In the genomic region with DNA sequence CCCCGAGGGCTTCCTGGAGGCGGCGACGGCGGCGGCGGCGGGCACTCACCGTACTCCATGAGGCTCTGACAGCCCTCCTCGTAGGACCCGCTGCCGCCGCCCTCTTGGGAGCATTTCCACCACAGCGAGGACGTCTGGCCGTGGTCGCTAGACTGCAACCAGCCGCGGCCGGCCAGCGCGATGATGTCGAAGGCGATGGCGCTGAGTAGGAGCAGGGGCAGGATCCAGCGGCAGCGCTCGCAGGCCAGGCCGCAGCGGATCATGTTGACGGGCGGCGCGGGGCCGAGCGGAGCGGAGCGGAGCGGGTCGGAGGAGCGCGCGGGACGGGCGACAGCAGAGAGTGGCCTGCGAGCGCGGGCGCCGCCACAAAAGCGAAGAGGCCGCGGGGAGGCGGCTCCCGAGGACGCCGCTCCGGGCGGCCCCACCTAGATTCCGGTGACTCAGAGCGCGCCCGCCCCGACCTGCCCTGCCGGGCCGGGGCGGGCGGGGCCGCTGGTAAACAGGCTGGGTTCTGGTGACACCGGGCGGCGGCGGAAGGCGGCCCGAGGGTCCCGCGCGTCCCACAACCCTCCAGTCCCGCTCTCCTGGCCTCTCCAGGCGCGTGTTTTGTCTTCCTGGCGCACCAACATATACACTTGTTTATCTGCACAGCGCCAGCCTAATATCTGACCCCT, we compare ENCODE assay signal across 8 cellular contexts. TPM values are rescaled to one million over a fixed set of nuclear protein-coding genes. Genes with fewer than 3 reads are reported as not detected.
DNase-seq lines count a peak whose midpoint lies in the region; ATAC-seq and TF ChIP-seq lines count a peak whose summit lies in the region.

PERP (minus strand) TSS at position 342 of the 674 bp plus-strand sequence; CDS start at position 263, 79 bp downstream.

- ATAC-seq in activated CD8-positive, alpha-beta memory T cell treated with anti-CD3 and anti-CD28 coated beads, Interleukin-2, amount 10 ng/mL, durations not matched to agents 7 days and 5 days = peak; percentile 97
- ATAC-seq in HG02840 (IDR thresholded peaks at IDR 0.05; ENCODE audit: low FRiP score, unreplicated experiment) = no peak

- peaks cover 19% of the 10 kb centered on the region for H3K27me3 Mint-ChIP-seq in activated CD8-positive, alpha-beta memory T cell treated with anti-CD3 and anti-CD28 coated beads, Interleukin-2, amount 10 ng/mL, durations not matched to agents 7 days and 5 days
- no peaks in the 10 kb centered on the region for H3K27me3 Mint-ChIP-seq in endodermal cell (ENCODE audit: insufficient read depth)
- H3K27me3 Mint-ChIP-seq in mesothelial cell of epicardium (ENCODE audit: low read depth) = peaks cover 4% of the 10 kb centered on the region

- 0 to 1% methylated on average over 19 to 83 of the region's 83 CpGs for WGBS in endodermal cell (ENCODE audit: insufficient coverage in 1 of 2, insufficient read length in 1 of 2), 2 experiments

- peaks cover 28% of the 10 kb centered on the region for H3K4me1 Mint-ChIP-seq in activated CD8-positive, alpha-beta memory T cell treated with anti-CD3 and anti-CD28 coated beads, Interleukin-2, amount 10 ng/mL, durations not matched to agents 7 days and 5 days
- H3K4me1 Mint-ChIP-seq in endodermal cell (peaks cover 27% of the 10 kb centered on the region), mesothelial cell of epicardium (peaks cover 31% of the 10 kb centered on the region)

- TF ChIP-seq CTCF in HEK293 (tag by site-specific recombination; IDR thresholded peaks at IDR 0.05) (peak; percentile 21), endodermal cell (conservative IDR thresholded peaks at IDR 0.05) (no peak), mesothelial cell of epicardium (IDR thresholded peaks at IDR 0.05; ENCODE audit: unreplicated experiment) (no peak)

- H3K4me3 ChIP-seq in HEK293 (ENCODE audit: low read depth, low read length) (peak within 1 kb of the TSS; percentile 91), endodermal cell (ENCODE audit: low read length) (peak within 1 kb of the TSS; percentile 86)

- DNase-seq in GM04504 (ENCODE audit: low read depth) (peak; percentile 33), NCI-H2171 (lab: John Stamatoyannopoulos, UW) (peak; percentile 67), endodermal cell (peak; percentile 85), mesothelial cell of epicardium (ENCODE audit: low spot score in 2 of 2, unreplicated experiment in 2 of 2) (peak; percentile 53 to 68)
- peak; percentile 81 for DNase-seq in activated CD8-positive, alpha-beta memory T cell treated with anti-CD3 and anti-CD28 coated beads, Interleukin-2, amount 10 ng/mL, durations not matched to agents 7 days and 5 days
- DNase-seq in stimulated activated CD8-positive, alpha-beta memory T cell treated with anti-CD3 and anti-CD28 coated beads, Interleukin-15, amount 100 ng/mL, for 4 hours (ENCODE audit: low read depth in 2 of 2) = peak; percentile 25 to 51

- peak within 1 kb of the TSS; percentile 95 for H3K9ac ChIP-seq in endodermal cell (ENCODE audit: extremely low read depth, low read length, poor library complexity, severe bottlenecking)

- POLR2A ChIA-PET in HEK293 (lab: Yijun Ruan, JAX) = interaction anchor here (1.4 to 5.0 kb wide), 3 partner anchors 12 to 297 kb away, joined by 3 to 36 read pairs (median 8); partner anchors contain the start of gene HEBP2

- H3K9me3 ChIP-seq in HEK293 (ENCODE audit: control insufficient read depth, insufficient read depth, low read depth, low read length) = no peaks in the 10 kb centered on the region
- no peaks in the 10 kb centered on the region for H3K9me3 ChIP-seq in endodermal cell (ENCODE audit: control insufficient read depth, low read length)

- no peaks in the 10 kb centered on the region for H3K36me3 Mint-ChIP-seq in activated CD8-positive, alpha-beta memory T cell treated with anti-CD3 and anti-CD28 coated beads, Interleukin-2, amount 10 ng/mL, durations not matched to agents 7 days and 5 days
- H3K36me3 Mint-ChIP-seq in endodermal cell (ENCODE audit: low read depth) = peaks cover 15% of the 10 kb centered on the region
- H3K36me3 Mint-ChIP-seq in mesothelial cell of epicardium = no peaks in the 10 kb centered on the region

- H3K4me1 ChIP-seq in HEK293 (ENCODE audit: control insufficient read depth, insufficient read depth, low read length) (peaks cover 13% of the 10 kb centered on the region), endodermal cell (ENCODE audit: control insufficient read depth, insufficient read depth, low read length) (no peaks in the 10 kb centered on the region)

- no peaks in the 10 kb centered on the region for H3K27me3 ChIP-seq in endodermal cell (ENCODE audit: control insufficient read depth, insufficient read depth, low read length, poor library complexity, severe bottlenecking)

- peak within 1 kb of the TSS; percentile 91 for H3K27ac Mint-ChIP-seq in activated CD8-positive, alpha-beta memory T cell treated with anti-CD3 and anti-CD28 coated beads, Interleukin-2, amount 10 ng/mL, durations not matched to agents 7 days and 5 days
- H3K27ac Mint-ChIP-seq in endodermal cell (peak within 1 kb of the TSS; percentile 96), mesothelial cell of epicardium (peak within 1 kb of the TSS; percentile 98)

- CTCF ChIA-PET in HEK293 (lab: Yijun Ruan, JAX) = interaction anchor here (0.6 to 3.8 kb wide), 12 partner anchors 9 to 402 kb away, joined by 3 to 188 read pairs (median 4); no protein-coding TSS in a partner anchor
- CTCF ChIA-PET in activated CD8-positive, alpha-beta memory T cell treated with anti-CD3 and anti-CD28 coated beads, Interleukin-2, amount 10 ng/mL, durations not matched to agents 7 days and 5 days (lab: Charles Lee) = interaction anchor here (0.6 to 3.1 kb wide), 11 partner anchors 9 to 403 kb away, joined by 3 to 79 read pairs (median 3); no protein-coding TSS in a partner anchor

- H3K9me3 Mint-ChIP-seq in activated CD8-positive, alpha-beta memory T cell treated with anti-CD3 and anti-CD28 coated beads, Interleukin-2, amount 10 ng/mL, durations not matched to agents 7 days and 5 days (ENCODE audit: low read depth) = no peaks in the 10 kb centered on the region
- H3K9me3 Mint-ChIP-seq in endodermal cell (no peaks in the 10 kb centered on the region), mesothelial cell of epicardium (no peaks in the 10 kb centered on the region)

- peak within 1 kb of the TSS; percentile 92 for H3K27ac ChIP-seq in HEK293 (ENCODE audit: extremely low read depth, low read depth, low read length)
- H3K27ac ChIP-seq in endodermal cell (ENCODE audit: low read depth, low read length) = no peak within 1 kb of the TSS

- H3K36me3 ChIP-seq in HEK293 (ENCODE audit: control insufficient read depth in 2 of 2, insufficient read depth in 1 of 2, low read length in 2 of 2) = no peaks in the 10 kb centered on the region
- peaks cover 15% of the 10 kb centered on the region for H3K36me3 ChIP-seq in endodermal cell (ENCODE audit: control insufficient read depth, insufficient read depth, low read length)

- H3K4me3 Mint-ChIP-seq in activated CD8-positive, alpha-beta memory T cell treated with anti-CD3 and anti-CD28 coated beads, Interleukin-2, amount 10 ng/mL, durations not matched to agents 7 days and 5 days = peak within 1 kb of the TSS; percentile 91
- H3K4me3 Mint-ChIP-seq in endodermal cell (peak within 1 kb of the TSS; percentile 92), mesothelial cell of epicardium (peak within 1 kb of the TSS; percentile 90)

TF ChIP-seq in HEK293, 187 proteins besides CTCF, POLR2A, EP300 and RAD21 (continues in another document):
- no peak; the same call in none of the 2 replicates for TF ChIP-seq ZBTB20 (tag by site-specific recombination; IDR thresholded peaks at IDR 0.05)
- no peak for TF ChIP-seq ZNF830 (tag by site-specific recombination; IDR thresholded peaks at IDR 0.05; ENCODE audit: low read depth)
- TF ChIP-seq HOXA7 (CRISPR knock-in tag; IDR thresholded peaks at IDR 0.05; ENCODE audit: borderline replicate concordance) = no peak
- TF ChIP-seq ZFP69B (tag by site-specific recombination; IDR thresholded peaks at IDR 0.05) = peak; percentile 54
- no peak for TF ChIP-seq ZBTB48 (tag by site-specific recombination; IDR thresholded peaks at IDR 0.05)
- peak; percentile 18; the same call in 1 of the 2 replicates for TF ChIP-seq ZNF146 (tag by site-specific recombination; IDR thresholded peaks at IDR 0.05)
- no peak for TF ChIP-seq ZNF211 (tag by site-specific recombination; IDR thresholded peaks at IDR 0.05; ENCODE audit: low read depth)
- TF ChIP-seq, protein P1, sequence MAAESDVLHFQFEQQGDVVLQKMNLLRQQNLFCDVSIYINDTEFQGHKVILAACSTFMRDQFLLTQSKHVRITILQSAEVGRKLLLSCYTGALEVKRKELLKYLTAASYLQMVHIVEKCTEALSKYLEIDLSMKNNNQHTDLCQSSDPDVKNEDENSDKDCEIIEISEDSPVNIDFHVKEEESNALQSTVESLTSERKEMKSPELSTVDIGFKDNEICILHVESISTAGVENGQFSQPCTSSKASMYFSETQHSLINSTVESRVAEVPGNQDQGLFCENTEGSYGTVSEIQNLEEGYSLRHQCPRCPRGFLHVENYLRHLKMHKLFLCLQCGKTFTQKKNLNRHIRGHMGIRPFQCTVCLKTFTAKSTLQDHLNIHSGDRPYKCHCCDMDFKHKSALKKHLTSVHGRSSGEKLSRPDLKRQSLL (tag by site-specific recombination; IDR thresholded peaks at IDR 0.05) = no peak
- TF ChIP-seq, protein P2, sequence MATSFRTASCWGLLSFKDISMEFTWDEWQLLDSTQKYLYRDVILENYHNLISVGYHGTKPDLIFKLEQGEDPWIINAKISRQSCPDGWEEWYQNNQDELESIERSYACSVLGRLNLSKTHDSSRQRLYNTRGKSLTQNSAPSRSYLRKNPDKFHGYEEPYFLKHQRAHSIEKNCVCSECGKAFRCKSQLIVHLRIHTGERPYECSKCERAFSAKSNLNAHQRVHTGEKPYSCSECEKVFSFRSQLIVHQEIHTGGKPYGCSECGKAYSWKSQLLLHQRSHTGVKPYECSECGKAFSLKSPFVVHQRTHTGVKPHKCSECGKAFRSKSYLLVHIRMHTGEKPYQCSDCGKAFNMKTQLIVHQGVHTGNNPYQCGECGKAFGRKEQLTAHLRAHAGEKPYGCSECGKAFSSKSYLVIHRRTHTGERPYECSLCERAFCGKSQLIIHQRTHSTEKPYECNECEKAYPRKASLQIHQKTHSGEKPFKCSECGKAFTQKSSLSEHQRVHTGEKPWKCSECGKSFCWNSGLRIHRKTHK (tag by site-specific recombination; IDR thresholded peaks at IDR 0.05) = no peak
- 0 out of 2 replicates have a peak, but pooled peaks have one; percentile 64 for TF ChIP-seq ZNF501 (tag by site-specific recombination; IDR thresholded peaks at IDR 0.05)
- no peak for TF ChIP-seq ZNF544 (tag by site-specific recombination; IDR thresholded peaks at IDR 0.05)
- peak; percentile 32; the same call in 1 of the 2 replicates for TF ChIP-seq YY2 (tag by site-specific recombination; IDR thresholded peaks at IDR 0.05)

RNA-seq across cellular contexts. Expression of gene PERP, which starts in this region (rescaled TPM):
- total RNA-seq in activated CD8-positive, alpha-beta memory T cell treated with anti-CD3 and anti-CD28 coated beads, Interleukin-2, amount 10 ng/mL, durations not matched to agents 7 days and 5 days = 10 to 100 TPM; 11.8 to 13.4 TPM
- total RNA-seq in endodermal cell (100 to 1,000 TPM in 1 of 2 donors, 10 to 100 TPM in 1; 85.4 to 120 TPM), mesothelial cell of epicardium (54.4 to 57.6 TPM (median 55.6 TPM) in 3 replicates)
- 32.2 TPM for polyA plus RNA-seq in endodermal cell (2013, experiment 1 of 2)
- 33.7 TPM for polyA plus RNA-seq in endodermal cell (2013, experiment 2 of 2)

Comparison
In these comparisons a context has a peak if more than half of its experiments do, and no peak if none do; other contexts are left out.
1. DNase-seq: peak in every context shown above with its lines; median percentile 85 in endodermal cell; 81 in activated CD8-positive, alpha-beta memory T cell treated with anti-CD3 and anti-CD28 coated beads, Interleukin-2, amount 10 ng/mL, durations not matched to agents 7 days and 5 days; 67 in NCI-H2171; 60 in mesothelial cell of epicardium; 38 in stimulated activated CD8-positive, alpha-beta memory T cell treated with anti-CD3 and anti-CD28 coated beads, Interleukin-15, amount 100 ng/mL, for 4 hours; 33 in GM04504.